ENCODE assay signal across 1 cellular context in the genomic region with DNA sequence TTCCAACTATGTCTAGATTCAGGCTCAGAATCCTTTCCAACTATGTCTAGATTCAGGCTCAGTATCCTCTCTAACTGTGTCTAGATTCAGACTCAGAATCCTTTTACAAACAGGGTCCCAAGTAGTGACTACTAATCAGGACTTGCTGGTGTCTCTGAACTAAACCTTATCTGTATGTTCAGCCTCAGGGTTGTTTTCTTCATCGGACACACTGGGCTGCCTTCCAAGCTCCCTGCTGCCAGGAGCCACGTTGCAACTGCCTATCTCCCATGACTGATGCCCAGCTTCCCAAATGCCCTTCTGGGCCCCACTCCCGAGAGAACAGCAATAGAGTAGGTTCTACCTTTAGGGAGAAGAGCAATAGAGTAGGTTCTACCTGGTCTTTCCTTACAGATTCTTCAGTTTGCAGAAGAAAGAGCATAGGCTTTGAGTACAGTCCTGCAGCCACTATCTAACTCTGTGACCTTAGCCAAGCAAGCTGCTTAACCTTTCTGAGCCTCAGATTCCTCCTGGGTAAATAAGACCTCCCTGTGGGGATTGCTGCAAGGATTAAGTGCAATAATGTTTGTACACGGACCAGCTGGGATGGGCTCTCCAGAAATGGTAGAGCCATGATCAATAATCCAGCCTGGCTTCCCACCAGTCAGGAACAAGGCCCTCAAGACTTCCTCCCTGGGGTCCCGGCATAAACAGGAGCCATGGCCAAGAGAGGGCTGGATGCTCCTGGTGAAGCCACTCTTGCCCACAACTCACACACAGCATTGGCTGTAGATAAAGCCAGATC.
TF ChIP-seq lines count a peak whose summit lies in the region.

No MANE protein-coding gene starts in this region.

TF ChIP-seq in HEK293, 187 proteins besides CTCF, POLR2A, EP300 and RAD21 (continued from another document):
- TF ChIP-seq, protein P1, sequence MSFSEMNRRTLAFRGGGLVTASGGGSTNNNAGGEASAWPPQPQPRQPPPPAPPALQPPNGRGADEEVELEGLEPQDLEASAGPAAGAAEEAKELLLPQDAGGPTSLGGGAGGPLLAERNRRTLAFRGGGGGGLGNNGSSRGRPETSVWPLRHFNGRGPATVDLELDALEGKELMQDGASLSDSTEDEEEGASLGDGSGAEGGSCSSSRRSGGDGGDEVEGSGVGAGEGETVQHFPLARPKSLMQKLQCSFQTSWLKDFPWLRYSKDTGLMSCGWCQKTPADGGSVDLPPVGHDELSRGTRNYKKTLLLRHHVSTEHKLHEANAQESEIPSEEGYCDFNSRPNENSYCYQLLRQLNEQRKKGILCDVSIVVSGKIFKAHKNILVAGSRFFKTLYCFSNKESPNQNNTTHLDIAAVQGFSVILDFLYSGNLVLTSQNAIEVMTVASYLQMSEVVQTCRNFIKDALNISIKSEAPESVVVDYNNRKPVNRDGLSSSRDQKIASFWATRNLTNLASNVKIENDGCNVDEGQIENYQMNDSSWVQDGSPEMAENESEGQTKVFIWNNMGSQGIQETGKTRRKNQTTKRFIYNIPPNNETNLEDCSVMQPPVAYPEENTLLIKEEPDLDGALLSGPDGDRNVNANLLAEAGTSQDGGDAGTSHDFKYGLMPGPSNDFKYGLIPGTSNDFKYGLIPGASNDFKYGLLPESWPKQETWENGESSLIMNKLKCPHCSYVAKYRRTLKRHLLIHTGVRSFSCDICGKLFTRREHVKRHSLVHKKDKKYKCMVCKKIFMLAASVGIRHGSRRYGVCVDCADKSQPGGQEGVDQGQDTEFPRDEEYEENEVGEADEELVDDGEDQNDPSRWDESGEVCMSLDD (tag by site-specific recombination; IDR thresholded peaks at IDR 0.05): no peak
- TF ChIP-seq, protein P2, sequence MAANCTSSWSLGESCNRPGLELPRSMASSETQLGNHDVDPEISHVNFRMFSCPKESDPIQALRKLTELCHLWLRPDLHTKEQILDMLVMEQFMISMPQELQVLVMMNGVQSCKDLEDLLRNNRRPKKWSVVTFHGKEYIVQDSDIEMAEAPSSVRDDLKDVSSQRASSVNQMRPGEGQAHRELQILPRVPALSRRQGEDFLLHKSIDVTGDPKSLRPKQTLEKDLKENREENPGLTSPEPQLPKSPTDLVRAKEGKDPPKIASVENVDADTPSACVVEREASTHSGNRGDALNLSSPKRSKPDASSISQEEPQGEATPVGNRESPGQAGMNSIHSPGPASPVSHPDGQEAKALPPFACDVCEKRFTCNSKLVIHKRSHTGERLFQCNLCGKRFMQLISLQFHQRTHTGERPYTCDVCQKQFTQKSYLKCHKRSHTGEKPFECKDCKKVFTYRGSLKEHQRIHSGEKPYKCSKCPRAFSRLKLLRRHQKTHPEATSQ (tag by site-specific recombination; IDR thresholded peaks at IDR 0.05): no peak
